18 cellular contexts compared by ENCODE assay signal in genomic region chr15:79656151-79656797, GRCh38.
DNase-seq lines count a peak whose midpoint lies in the region; ATAC-seq, FAIRE-seq and TF ChIP-seq lines count a peak whose summit lies in the region.
"Had no signal": no experiment of that assay in that cellular context is flagged by ENCODE, and none has a peak within 500 bp of the region (broad histone marks: within the 10 kb centered on the region; RNA-seq: fewer than 3 reads in every experiment).

No MANE protein-coding gene starts in this region.

- H3K27ac ChIP-seq in liver (ENCODE audit: low read depth in 1 of 2, low read length in 2 of 2) (peak overlapping the region; percentile 53 to 84), HepG2 (ENCODE audit: extremely low read length, insufficient read depth, low read length) (no peak overlapping the region), VCaP (peak overlapping the region; percentile 20), prostate gland (no peak overlapping the region)
- H3K27ac ChIP-seq: BLaER1 treated with 17β-estradiol and CSF1 and Interleukin-3, amounts not matched to agents 10 nM and 100 nM had no signal

- H3K36me3 ChIP-seq in liver (ENCODE audit: control insufficient read depth in 4 of 4, insufficient read depth in 3 of 4, low read depth in 1 of 4, low read length in 3 of 4) (no peaks in the 10 kb centered on the region), HepG2 (replicated peaks in 1 of 2; ENCODE audit: control insufficient read depth in 1 of 2, insufficient read depth in 2 of 2, low read length in 2 of 2) (no peaks in the 10 kb centered on the region), prostate gland (no peaks in the 10 kb centered on the region)
- H3K36me3 ChIP-seq: BLaER1 treated with 17β-estradiol and CSF1 and Interleukin-3, amounts not matched to agents 10 nM and 100 nM had no signal

- H3K9ac ChIP-seq in liver (ENCODE audit: low read depth in 1 of 2, low read length in 2 of 2), result no peak overlapping the region
- no peak overlapping the region for H3K9ac ChIP-seq in HepG2 (ENCODE audit: insufficient read depth, low read depth, low read length)
- H3K9ac ChIP-seq: BLaER1 treated with 17β-estradiol and CSF1 and Interleukin-3, amounts not matched to agents 10 nM and 100 nM had no signal

- H3K4me2 ChIP-seq in HepG2 (ENCODE audit: low read depth, low read length), result no peak overlapping the region
- H3K4me2 ChIP-seq: BLaER1 treated with 17β-estradiol and CSF1 and Interleukin-3, amounts not matched to agents 10 nM and 100 nM had no signal

- TF ChIP-seq CTCF in liver (IDR thresholded peaks at IDR 0.05; ENCODE audit: low read depth, low read length, missing input control) (no peak), HepG2 (CRISPR knock-in tag; IDR thresholded peaks at IDR 0.05) (no peak), VCaP (conservative IDR thresholded peaks at IDR 0.05) (no peak), prostate gland (IDR thresholded peaks at IDR 0.05) (no peak), WTC11 (IDR thresholded peaks at IDR 0.05) (no peak)

- H3K4me3 Mint-ChIP-seq in WTC11, result no peak overlapping the region
- H3K4me3 Mint-ChIP-seq in activated T-helper 2 cell treated with anti-CD3 and anti-CD28 coated beads, Interferon-gamma antibody, Interleukin-2, Interleukin-4, amounts not matched to agents 10 μg/mL and 5 μg/mL and 100 μg/mL, durations not matched to agents 14 hours and 24 hours and 36 hours (ENCODE audit: low read depth), result no peak overlapping the region
- H3K4me3 Mint-ChIP-seq: B cell; CD4-positive, CD25-positive, alpha-beta regulatory T cell; CD8-positive, alpha-beta memory T cell; H9 had no signal

- H3K9me3 ChIP-seq in liver (ENCODE audit: control insufficient read depth in 4 of 4, low read length in 3 of 4) (no peaks in the 10 kb centered on the region), HepG2 (ENCODE audit: low read length) (no peaks in the 10 kb centered on the region), prostate gland (no peaks in the 10 kb centered on the region)

- H3K27me3 Mint-ChIP-seq in WTC11 (ENCODE audit: low read depth), result peaks cover 2% of the 10 kb centered on the region; the same call in 1 of the 2 replicates
- H3K27me3 Mint-ChIP-seq in activated T-helper 2 cell treated with anti-CD3 and anti-CD28 coated beads, Interferon-gamma antibody, Interleukin-2, Interleukin-4, amounts not matched to agents 10 μg/mL and 5 μg/mL and 100 μg/mL, durations not matched to agents 14 hours and 24 hours and 36 hours (ENCODE audit: low read depth), result peaks cover 8% of the 10 kb centered on the region

- in situ Hi-C loops in HepG2 (cut with HindIII; ENCODE audit: extremely low pct_ligation_motif_present, low pct_unique_long_range_greater_than_20kb), result no loop called here

- TF ChIP-seq POLR2A in HepG2 (IDR thresholded peaks at IDR 0.05; ENCODE audit: insufficient read depth in 1 of 2, low read depth in 2 of 2, low read length in 2 of 2) (no peak), prostate gland (IDR thresholded peaks at IDR 0.05) (no peak)

- intact Hi-C loops in HepG2 (cut with micrococcal nuclease; ENCODE audit: unreplicated experiment) (no loop called here), prostate gland (cut with DNase I) (no loop called here)
- intact Hi-C loops in activated T-helper 2 cell treated with anti-CD3 and anti-CD28 coated beads, Interferon-gamma antibody, Interleukin-2, Interleukin-4, amounts not matched to agents 10 μg/mL and 5 μg/mL and 100 μg/mL, durations not matched to agents 14 hours and 24 hours and 36 hours (cut with micrococcal nuclease), result no loop called here

- no peaks in the 10 kb centered on the region for H3K79me2 ChIP-seq in HepG2 (ENCODE audit: insufficient read depth, low read length)

- BruUV-seq in HepG2 (replicated peaks; lab: Mats Ljungman, UMichigan), result no TSS peak

- H3K27ac Mint-ChIP-seq in WTC11, result no peak overlapping the region
- no peak overlapping the region for H3K27ac Mint-ChIP-seq in activated T-helper 2 cell treated with anti-CD3 and anti-CD28 coated beads, Interferon-gamma antibody, Interleukin-2, Interleukin-4, amounts not matched to agents 10 μg/mL and 5 μg/mL and 100 μg/mL, durations not matched to agents 14 hours and 24 hours and 36 hours
- H3K27ac Mint-ChIP-seq: B cell; CD4-positive, CD25-positive, alpha-beta regulatory T cell; CD8-positive, alpha-beta memory T cell; H9 had no signal

- H3K4me1 ChIP-seq in liver (ENCODE audit: control insufficient read depth in 4 of 4, insufficient read depth in 4 of 4, low read length in 3 of 4) (peaks cover 9 to 29% (median 24%) of the 10 kb centered on the region in 4 donors), HepG2 (ENCODE audit: insufficient read depth, low read length) (no peaks in the 10 kb centered on the region), prostate gland (replicated peaks) (peaks cover 6% of the 10 kb centered on the region)
- H3K4me1 ChIP-seq: BLaER1 treated with 17β-estradiol and CSF1 and Interleukin-3, amounts not matched to agents 10 nM and 100 nM had no signal

- ATAC-seq in HepG2, result no peak
- ATAC-seq in WTC11, result no peak
- ATAC-seq: GM12878 had no signal

- no peaks in the 10 kb centered on the region for H3K36me3 Mint-ChIP-seq in WTC11
- no peaks in the 10 kb centered on the region for H3K36me3 Mint-ChIP-seq in activated T-helper 2 cell treated with anti-CD3 and anti-CD28 coated beads, Interferon-gamma antibody, Interleukin-2, Interleukin-4, amounts not matched to agents 10 μg/mL and 5 μg/mL and 100 μg/mL, durations not matched to agents 14 hours and 24 hours and 36 hours (ENCODE audit: low read depth)
- H3K36me3 Mint-ChIP-seq: CD4-positive, CD25-positive, alpha-beta regulatory T cell; CD8-positive, alpha-beta memory T cell had no signal

- no peak overlapping the region for H2AFZ ChIP-seq in HepG2 (ENCODE audit: low read length)

- TF ChIP-seq RAD21 in liver (IDR thresholded peaks at IDR 0.05) (peak in 1 of 2 donors; percentile 9), HepG2 (CRISPR knock-in tag; IDR thresholded peaks at IDR 0.05) (no peak)

- H3K27me3 ChIP-seq in liver (ENCODE audit: control insufficient read depth in 4 of 4, insufficient read depth in 4 of 4, low read length in 3 of 4), result no peaks in the 10 kb centered on the region
- H3K27me3 ChIP-seq in HepG2 (ENCODE audit: control insufficient read depth in 1 of 2, insufficient read depth in 2 of 2, low read length in 2 of 2), result no peaks in the 10 kb centered on the region
- H3K27me3 ChIP-seq in prostate gland (replicated peaks; ENCODE audit: insufficient read depth), result no peaks in the 10 kb centered on the region
- H3K27me3 ChIP-seq: BLaER1 treated with 17β-estradiol and CSF1 and Interleukin-3, amounts not matched to agents 10 nM and 100 nM had no signal

- CTCF ChIA-PET in HepG2 (lab: Yijun Ruan, JAX; ENCODE audit: low intra/inter-chr PET ratio, low total read pairs) (no interaction called here), WTC11 (lab: Charles Lee) (interaction anchor here (3.1 kb wide), 1 partner anchor 60 kb away, joined by 9 read pairs; no protein-coding TSS in a partner anchor)

- no peak for DNase-seq in HepG2 (ENCODE audit: low spot score)
- peak; percentile 36 for DNase-seq in prostate gland (ENCODE audit: low spot score)
- no peak for DNase-seq in WTC11 (ENCODE audit: low spot score)
- DNase-seq in activated T-helper 2 cell treated with anti-CD3 and anti-CD28 coated beads, Interferon-gamma antibody, Interleukin-2, Interleukin-4, amounts not matched to agents 10 μg/mL and 5 μg/mL and 100 μg/mL, durations not matched to agents 14 hours and 24 hours and 36 hours (ENCODE audit: low spot score), result no peak
- DNase-seq: CD4-positive, CD25-positive, alpha-beta regulatory T cell; CD8-positive, alpha-beta memory T cell; COR-L47; DMS 273 treated with DMSO at 0.1 percent for 48 hours; DMS53; DND-41; EL; H9 had no signal

- WGBS in liver, result 24% methylated on average over 3 of the region's 3 CpGs
- 3% methylated on average over 3 of the region's 3 CpGs for WGBS in HepG2 (ENCODE audit: low lambda C conversion rate)
- 51% methylated on average over 3 of the region's 3 CpGs for WGBS in prostate gland

- no peak overlapping the region for H3K4me3 ChIP-seq in liver (ENCODE audit: low read depth in 1 of 3, low read length in 3 of 3)
- H3K4me3 ChIP-seq in HepG2 (replicated peaks in 1 of 3; ENCODE audit: insufficient read depth in 1 of 3, low read depth in 2 of 3, low read length in 3 of 3), result no peak overlapping the region
- no peak overlapping the region for H3K4me3 ChIP-seq in prostate gland
- H3K4me3 ChIP-seq: BLaER1 treated with 17β-estradiol and CSF1 and Interleukin-3, amounts not matched to agents 10 nM and 100 nM; GM12878 had no signal

- TF ChIP-seq EP300 in HepG2 (IDR thresholded peaks at IDR 0.05; ENCODE audit: low read depth in 2 of 2, low read length in 2 of 2), result no peak
- TF ChIP-seq EP300 in HepG2 (CRISPR knock-in tag; IDR thresholded peaks at IDR 0.05; ENCODE audit: borderline replicate concordance), result no peak

- POLR2A ChIA-PET in HepG2 (lab: Yijun Ruan, JAX), result no interaction called here
- POLR2A ChIA-PET in WTC11 (lab: Charles Lee), result no interaction called here

- H3K4me1 Mint-ChIP-seq in WTC11, result no peaks in the 10 kb centered on the region
- H3K4me1 Mint-ChIP-seq in activated T-helper 2 cell treated with anti-CD3 and anti-CD28 coated beads, Interferon-gamma antibody, Interleukin-2, Interleukin-4, amounts not matched to agents 10 μg/mL and 5 μg/mL and 100 μg/mL, durations not matched to agents 14 hours and 24 hours and 36 hours (ENCODE audit: low read depth), result no peaks in the 10 kb centered on the region
- H3K4me1 Mint-ChIP-seq: B cell; CD4-positive, CD25-positive, alpha-beta regulatory T cell; CD8-positive, alpha-beta memory T cell; H9 had no signal

- H4K20me1 ChIP-seq in HepG2 (ENCODE audit: insufficient read depth, low read length), result no peaks in the 10 kb centered on the region
- H4K20me1 ChIP-seq: BLaER1 treated with 17β-estradiol and CSF1 and Interleukin-3, amounts not matched to agents 10 nM and 100 nM had no signal

- peaks cover 4% of the 10 kb centered on the region; the same call in 1 of the 2 replicates for H3K9me3 Mint-ChIP-seq in WTC11
- H3K9me3 Mint-ChIP-seq in activated T-helper 2 cell treated with anti-CD3 and anti-CD28 coated beads, Interferon-gamma antibody, Interleukin-2, Interleukin-4, amounts not matched to agents 10 μg/mL and 5 μg/mL and 100 μg/mL, durations not matched to agents 14 hours and 24 hours and 36 hours, result peaks cover 3% of the 10 kb centered on the region

- no peak for FAIRE-seq in HepG2 (lab: Jason Lieb, UNC)
- FAIRE-seq: GM12878, H1 had no signal

TF ChIP-seq in liver, 16 proteins besides CTCF, POLR2A, EP300 and RAD21 (continues in another document):
- TF ChIP-seq GABPA (IDR thresholded peaks at IDR 0.05 in 1 of 2, conservative IDR thresholded peaks at IDR 0.05 in 1 of 2) (no peak), NR2F2 (IDR thresholded peaks at IDR 0.05) (no peak), HNF4A (conservative IDR thresholded peaks at IDR 0.05) (peak; percentile 95 to 97)

TF ChIP-seq in HepG2, 621 proteins besides CTCF, POLR2A, EP300 and RAD21 (continues in another document):
- TF ChIP-seq EED (CRISPR knock-in tag; IDR thresholded peaks at IDR 0.05) (no peak), GABPA (IDR thresholded peaks at IDR 0.05; ENCODE audit: low read depth, low read length) (no peak), GABPA (CRISPR knock-in tag; IDR thresholded peaks at IDR 0.05; ENCODE audit: low read depth) (no peak)

Comparison
In these comparisons a context has a peak if more than half of its experiments do, and no peak if none do; other contexts are left out.
1. H3K27ac ChIP-seq: peak in liver (2 of 2) and VCaP (single experiment); none in HepG2 (single experiment) and prostate gland (0 of 2).